8 cellular contexts compared by ENCODE assay signal in genomic region chr1:116504308-116505156, GRCh38.
DNase-seq lines count a peak whose midpoint lies in the region; ATAC-seq and TF ChIP-seq lines count a peak whose summit lies in the region.

No MANE protein-coding gene starts in this region.

- no peak for TF ChIP-seq CTCF in Peyer's patch (IDR thresholded peaks at IDR 0.05)
- TF ChIP-seq CTCF in heart right ventricle (IDR thresholded peaks at IDR 0.05), result no peak

- peaks cover 31% of the 10 kb centered on the region for H3K36me3 Mint-ChIP-seq in activated T-helper 2 cell treated with anti-CD3 and anti-CD28 coated beads, Interferon-gamma antibody, Interleukin-2, Interleukin-4, amounts not matched to agents 10 μg/mL and 5 μg/mL and 100 μg/mL, durations not matched to agents 14 hours and 24 hours and 36 hours (ENCODE audit: low read depth)

- H3K4me1 ChIP-seq in Peyer's patch (peaks cover 9 to 23% (median 12%) of the 10 kb centered on the region in 4 donors), heart right ventricle (peaks cover 0 to 80% (median 18%) of the 10 kb centered on the region in 9 donors)

- H3K27me3 ChIP-seq in Peyer's patch (no peaks in the 10 kb centered on the region), heart right ventricle (no peaks in the 10 kb centered on the region), H7 (ENCODE audit: control insufficient read depth, insufficient read depth, low read length) (no peaks in the 10 kb centered on the region)

- peak overlapping the region; percentile 98 for H3K27ac Mint-ChIP-seq in activated T-helper 2 cell treated with anti-CD3 and anti-CD28 coated beads, Interferon-gamma antibody, Interleukin-2, Interleukin-4, amounts not matched to agents 10 μg/mL and 5 μg/mL and 100 μg/mL, durations not matched to agents 14 hours and 24 hours and 36 hours

- TF ChIP-seq POLR2A in Peyer's patch (IDR thresholded peaks at IDR 0.05), result no peak

- no peaks in the 10 kb centered on the region for H3K27me3 Mint-ChIP-seq in activated T-helper 2 cell treated with anti-CD3 and anti-CD28 coated beads, Interferon-gamma antibody, Interleukin-2, Interleukin-4, amounts not matched to agents 10 μg/mL and 5 μg/mL and 100 μg/mL, durations not matched to agents 14 hours and 24 hours and 36 hours (ENCODE audit: low read depth)

- H3K9me3 ChIP-seq in Peyer's patch (no peaks in the 10 kb centered on the region), heart right ventricle (no peaks in the 10 kb centered on the region)

- H3K4me1 Mint-ChIP-seq in activated T-helper 2 cell treated with anti-CD3 and anti-CD28 coated beads, Interferon-gamma antibody, Interleukin-2, Interleukin-4, amounts not matched to agents 10 μg/mL and 5 μg/mL and 100 μg/mL, durations not matched to agents 14 hours and 24 hours and 36 hours (ENCODE audit: low read depth), result peaks cover 74% of the 10 kb centered on the region

- ATAC-seq in GM18520 (IDR thresholded peaks at IDR 0.05; ENCODE audit: unreplicated experiment) (peak; percentile 73), HG02973 (IDR thresholded peaks at IDR 0.05; ENCODE audit: unreplicated experiment) (peak; percentile 84), heart right ventricle (peak; percentile 72 to 89 (median 81))

- DNase-seq in Peyer's patch (peak; percentile 65 to 94 (median 83)), heart right ventricle (peak; percentile 52 to 54), H7 (no peak), NCI-H526 treated with DMSO at 0.1 percent for 48 hours (lab: John Stamatoyannopoulos, UW) (no peak)
- DNase-seq in activated T-helper 2 cell treated with anti-CD3 and anti-CD28 coated beads, Interferon-gamma antibody, Interleukin-2, Interleukin-4, amounts not matched to agents 10 μg/mL and 5 μg/mL and 100 μg/mL, durations not matched to agents 14 hours and 24 hours and 36 hours (ENCODE audit: low spot score), result peak; percentile 85
- DNase-seq in stimulated activated CD4-positive, alpha-beta T cell treated with anti-CD3 and anti-CD28 coated beads, Interleukin-2, amount 100 ng/mL, for 4 hours (ENCODE audit: low read depth), result peak; percentile 79

- H3K4me3 ChIP-seq in Peyer's patch (no peak overlapping the region), heart right ventricle (no peak overlapping the region), H7 (ENCODE audit: insufficient read depth, low read depth, low read length) (no peak overlapping the region)

- peak overlapping the region; percentile 47 for H3K4me3 Mint-ChIP-seq in activated T-helper 2 cell treated with anti-CD3 and anti-CD28 coated beads, Interferon-gamma antibody, Interleukin-2, Interleukin-4, amounts not matched to agents 10 μg/mL and 5 μg/mL and 100 μg/mL, durations not matched to agents 14 hours and 24 hours and 36 hours (ENCODE audit: low read depth)

- H3K36me3 ChIP-seq in Peyer's patch, result no peaks in the 10 kb centered on the region
- H3K36me3 ChIP-seq in heart right ventricle, result no peaks in the 10 kb centered on the region
- H3K36me3 ChIP-seq in H7 (replicated peaks; ENCODE audit: control insufficient read depth, insufficient read depth, low read length), result no peaks in the 10 kb centered on the region

- H3K9me3 Mint-ChIP-seq in activated T-helper 2 cell treated with anti-CD3 and anti-CD28 coated beads, Interferon-gamma antibody, Interleukin-2, Interleukin-4, amounts not matched to agents 10 μg/mL and 5 μg/mL and 100 μg/mL, durations not matched to agents 14 hours and 24 hours and 36 hours, result no peaks in the 10 kb centered on the region

- WGBS in heart right ventricle, 2 donors, result 64 to 65% methylated on average over 8 of the region's 8 CpGs

- intact Hi-C loops in activated T-helper 2 cell treated with anti-CD3 and anti-CD28 coated beads, Interferon-gamma antibody, Interleukin-2, Interleukin-4, amounts not matched to agents 10 μg/mL and 5 μg/mL and 100 μg/mL, durations not matched to agents 14 hours and 24 hours and 36 hours (cut with micrococcal nuclease), result loop anchor here (1.0 to 10.0 kb wide), 10 partner anchors 11 to 1158 kb away; partner anchors contain the start of gene VANGL1
- intact Hi-C loops in heart right ventricle (cut with DNase I), result no loop called here

- H3K27ac ChIP-seq in Peyer's patch (peak overlapping the region; percentile 50 to 80 (median 66)), heart right ventricle (peak overlapping the region in 9 of 10 donors; percentile 27 to 93 (median 60))

Comparison
In these comparisons a context has a peak if more than half of its experiments do, and no peak if none do; other contexts are left out.
1. DNase-seq: peak in Peyer's patch (3 of 3), activated T-helper 2 cell treated with anti-CD3 and anti-CD28 coated beads, Interferon-gamma antibody, Interleukin-2, Interleukin-4, amounts not matched to agents 10 μg/mL and 5 μg/mL and 100 μg/mL, durations not matched to agents 14 hours and 24 hours and 36 hours (single experiment), heart right ventricle (2 of 2) and stimulated activated CD4-positive, alpha-beta T cell treated with anti-CD3 and anti-CD28 coated beads, Interleukin-2, amount 100 ng/mL, for 4 hours (single experiment); none in H7 (single experiment) and NCI-H526 treated with DMSO at 0.1 percent for 48 hours (single experiment).
2. Peak in every context shown above with its lines, with median percentiles within 50 percentile points of each other: ATAC-seq.